Comparison of ENCODE assay signal across 14 cellular contexts in the genomic region with DNA sequence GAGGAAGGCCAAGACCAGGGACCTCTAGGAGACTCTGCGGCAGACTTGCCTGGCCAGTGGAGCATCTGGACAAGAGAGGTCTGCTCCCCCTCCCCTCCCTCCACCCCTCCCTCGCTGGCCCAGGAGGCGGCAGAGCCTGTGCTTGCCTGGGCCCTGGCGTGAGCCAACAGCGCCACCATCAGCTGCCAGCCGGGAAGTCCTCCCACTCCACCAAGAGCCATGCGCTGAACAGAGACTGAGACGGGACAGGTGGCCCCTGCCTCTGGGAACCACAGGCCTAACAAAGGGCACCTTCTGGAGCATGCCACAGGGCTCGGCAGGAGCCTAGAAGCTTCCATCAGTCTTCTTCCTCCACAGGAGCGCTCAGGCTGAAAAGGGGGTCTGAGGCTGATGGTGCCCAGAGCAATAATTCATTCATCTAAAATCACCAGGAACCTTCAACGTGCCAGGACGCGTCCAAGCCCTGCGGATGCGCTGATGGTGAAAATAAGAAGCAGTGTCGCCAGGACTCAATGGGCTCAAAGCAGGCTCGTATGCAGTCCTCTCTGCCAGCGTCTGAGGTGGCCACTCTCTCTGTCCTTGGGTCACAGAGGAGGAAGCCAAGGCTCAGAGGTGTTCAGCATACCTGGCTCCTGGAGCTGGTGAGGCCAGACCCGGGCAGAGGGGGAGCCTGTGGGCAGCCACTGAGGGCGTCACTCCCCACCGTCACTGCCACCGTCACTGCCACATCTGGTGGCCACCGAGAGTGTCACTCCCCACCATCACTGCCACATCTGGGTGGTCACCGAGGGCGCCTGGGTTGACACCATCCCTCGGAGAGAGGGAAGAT.
DNase-seq lines count a peak whose midpoint lies in the region; ATAC-seq and TF ChIP-seq lines count a peak whose summit lies in the region.
"Had no signal": no experiment of that assay in that cellular context is flagged by ENCODE, and none has a peak within 500 bp of the region (broad histone marks: within the 10 kb centered on the region; RNA-seq: fewer than 3 reads in every experiment).

No MANE protein-coding gene starts in this region.

- H3K4me3 ChIP-seq in DND-41 (ENCODE audit: low read depth in 1 of 2, low read length in 2 of 2) (no peak overlapping the region), PC-3 (ENCODE audit: low read length) (no peak overlapping the region), heart left ventricle (no peak overlapping the region)
- H3K4me3 ChIP-seq: esophagus squamous epithelium had no signal

- POLR2A ChIA-PET in PC-3 (lab: Charles Lee; ENCODE audit: unreplicated experiment), result no interaction called here

- H3K36me3 Mint-ChIP-seq in H9 (ENCODE audit: insufficient read depth in 1 of 3, low read depth in 3 of 3), result peaks cover 5 to 6% (median 6%) of the 10 kb centered on the region in 3 experiments; a peak in 6 of 7 replicates

- no peak overlapping the region for H2BK15ac ChIP-seq in H9 (ENCODE audit: low read depth, low read length)

- H3K4me1 ChIP-seq in DND-41 (ENCODE audit: insufficient read depth, low read length) (no peaks in the 10 kb centered on the region), H9 (ENCODE audit: insufficient read depth, low read length) (peaks cover 9% of the 10 kb centered on the region; the same call in 1 of the 2 replicates), PC-3 (ENCODE audit: insufficient read depth, low read length) (no peaks in the 10 kb centered on the region), heart left ventricle (no peaks in the 10 kb centered on the region)
- H3K4me1 ChIP-seq: esophagus squamous epithelium had no signal

- H2BK120ac ChIP-seq in H9 (ENCODE audit: low read depth, low read length, poor library complexity, severe bottlenecking), result no peak overlapping the region

- H3K27me3 Mint-ChIP-seq in H9 (ENCODE audit: low read depth), result peaks cover 8% of the 10 kb centered on the region

- H2AFZ ChIP-seq in DND-41 (ENCODE audit: low read depth, low read length), result no peak overlapping the region
- H2AFZ ChIP-seq in H9 (ENCODE audit: low read length), result no peak overlapping the region
- H2AFZ ChIP-seq in PC-3 (ENCODE audit: low read length), result no peak overlapping the region

- H3K23me2 ChIP-seq in H9 (ENCODE audit: insufficient read length, low read depth, low read length, poor library complexity, severe bottlenecking), result no peaks in the 10 kb centered on the region

- H3K9me3 ChIP-seq in DND-41 (ENCODE audit: insufficient read depth, low read length, severe bottlenecking) (no peaks in the 10 kb centered on the region), H9 (ENCODE audit: control insufficient read depth, low read depth, low read length) (no peaks in the 10 kb centered on the region), PC-3 (ENCODE audit: low read length) (no peaks in the 10 kb centered on the region), heart left ventricle (no peaks in the 10 kb centered on the region)
- H3K9me3 ChIP-seq: esophagus squamous epithelium had no signal

- H2BK20ac ChIP-seq in H9 (ENCODE audit: low read depth, low read length, poor library complexity, severe bottlenecking), result no peak overlapping the region

- CTCF ChIA-PET in PC-3 (lab: Charles Lee), result no interaction called here

- H3K79me1 ChIP-seq in H9 (ENCODE audit: insufficient read depth, low read depth, low read length, poor library complexity, severe bottlenecking), result no peaks in the 10 kb centered on the region

- no peak overlapping the region for H3K4me3 Mint-ChIP-seq in H9
- H3K4me3 Mint-ChIP-seq: central memory CD8-positive, alpha-beta T cell had no signal

- H3K14ac ChIP-seq in H9 (ENCODE audit: insufficient read depth, low read length), result no peak overlapping the region

- H3K79me2 ChIP-seq in DND-41 (ENCODE audit: insufficient read depth, low read length) (no peaks in the 10 kb centered on the region), H9 (ENCODE audit: insufficient read depth, low read length) (no peaks in the 10 kb centered on the region), PC-3 (ENCODE audit: low read length) (no peaks in the 10 kb centered on the region)

- H3K4ac ChIP-seq in H9 (ENCODE audit: low read depth, low read length), result no peak overlapping the region

- TF ChIP-seq POLR2A in heart left ventricle (IDR thresholded peaks at IDR 0.05), result no peak

- H3K9me2 ChIP-seq in PC-3 (replicated peaks; ENCODE audit: low read length), result no peaks in the 10 kb centered on the region

- DNase-seq in DND-41 (no peak), H9 (peak; percentile 95), PC-3 (no peak), iPS-NIHi7 (ENCODE audit: extremely low spot score) (peak; percentile 94), ACHN (no peak), heart left ventricle (no peak)
- DNase-seq: activated CD8-positive, alpha-beta memory T cell treated with anti-CD3 and anti-CD28 coated beads for 24 hours; activated naive CD4-positive, alpha-beta T cell treated with anti-CD3 and anti-CD28 coated beads, Interleukin-2, amount 50 U/mL, for 16 hours; esophagus squamous epithelium; NK-92 treated with Interleukin-12 subunit alpha and Interleukin-12 subunit beta, amount 100 ng/mL, for 24 hours had no signal

- intact Hi-C loops in PC-3 (cut with micrococcal nuclease), result no loop called here
- intact Hi-C loops in heart left ventricle (cut with DNase I), result no loop called here

- H3K27ac ChIP-seq in DND-41 (ENCODE audit: low read length) (no peak overlapping the region), H9 (ENCODE audit: insufficient read length, low read depth, low read length) (no peak overlapping the region), PC-3 (ENCODE audit: low read length) (no peak overlapping the region), heart left ventricle (no peak overlapping the region)
- H3K27ac ChIP-seq: esophagus squamous epithelium had no signal

- no peak overlapping the region for H2BK12ac ChIP-seq in H9 (ENCODE audit: insufficient read length, low read depth, low read length)

- no peak overlapping the region for H3K56ac ChIP-seq in H9 (ENCODE audit: insufficient read length, low read depth, low read length)

- in situ Hi-C loops in ACHN (cut with HindIII; ENCODE audit: low pct_ligation_motif_present, low pct_unique_long_range_greater_than_20kb, low sequenced_read_pairs), result no loop called here

- H4K20me1 ChIP-seq in DND-41 (ENCODE audit: insufficient read depth, low read length) (no peaks in the 10 kb centered on the region), H9 (ENCODE audit: control insufficient read depth, insufficient read depth, insufficient read length) (no peaks in the 10 kb centered on the region), PC-3 (ENCODE audit: low read length) (no peaks in the 10 kb centered on the region)

- H2AK5ac ChIP-seq in H9 (ENCODE audit: insufficient read length, low read length), result no peak overlapping the region

- peak; percentile 38 for TF ChIP-seq CTCF in DND-41 (IDR thresholded peaks at IDR 0.05; ENCODE audit: borderline replicate concordance, extremely low read depth, low read length, poor library complexity, severe bottlenecking)
- TF ChIP-seq CTCF in H9 (conservative IDR thresholded peaks at IDR 0.05), result peak; percentile 91
- peak; percentile 32; the same call in 1 of the 2 replicates for TF ChIP-seq CTCF in PC-3 (conservative IDR thresholded peaks at IDR 0.05; ENCODE audit: low read depth, low read length)
- TF ChIP-seq CTCF in heart left ventricle (IDR thresholded peaks at IDR 0.05), result no peak

- H3K4me1 Mint-ChIP-seq in H9, result peaks cover 42 to 49% of the 10 kb centered on the region in 2 experiments
- H3K4me1 Mint-ChIP-seq: central memory CD8-positive, alpha-beta T cell had no signal

- no peak overlapping the region for H4K5ac ChIP-seq in H9 (ENCODE audit: insufficient read length, low read depth, low read length)

- H3K9me3 Mint-ChIP-seq in H9, result peaks cover 6% of the 10 kb centered on the region in 2 experiments; a peak in 4 of 5 replicates

- no TSS peak for BruUV-seq in PC-3 (replicated peaks; lab: Mats Ljungman, UMichigan)

- H3K27me3 ChIP-seq in DND-41 (ENCODE audit: insufficient read depth, low read length, poor library complexity), result no peaks in the 10 kb centered on the region
- H3K27me3 ChIP-seq in H9 (ENCODE audit: insufficient read depth, low read length), result no peaks in the 10 kb centered on the region
- peaks cover 46% of the 10 kb centered on the region for H3K27me3 ChIP-seq in PC-3 (ENCODE audit: low read length)
- H3K27me3 ChIP-seq in heart left ventricle, result peaks cover 0 to 47% (median 14%) of the 10 kb centered on the region in 9 donors

- H3T11ph ChIP-seq in H9 (ENCODE audit: low read length), result no peak overlapping the region

- H3F3A ChIP-seq in PC-3 (ENCODE audit: low read length, unreplicated experiment), result no peaks in the 10 kb centered on the region

- H2BK5ac ChIP-seq in H9 (ENCODE audit: insufficient read length, low read length), result no peak overlapping the region

- H3K9ac ChIP-seq in DND-41 (ENCODE audit: low read depth, low read length) (no peak overlapping the region), H9 (ENCODE audit: extremely low read depth, insufficient read length, low read length) (no peak overlapping the region), PC-3 (ENCODE audit: low read length) (no peak overlapping the region)

- H3K27ac Mint-ChIP-seq in H9, result peak overlapping the region; percentile 32 to 95 (median 57); a peak in 2 of 7 replicates

- no peak overlapping the region for H4K91ac ChIP-seq in H9 (ENCODE audit: insufficient read length, low read depth, low read length)

- H3K4me2 ChIP-seq in DND-41 (ENCODE audit: insufficient read depth, low read length) (no peak overlapping the region), H9 (ENCODE audit: insufficient read depth, insufficient read length, low read length) (no peak overlapping the region), PC-3 (ENCODE audit: low read length) (no peak overlapping the region)

- H3K36me3 ChIP-seq in DND-41 (ENCODE audit: insufficient read depth, low read length) (no peaks in the 10 kb centered on the region), PC-3 (ENCODE audit: low read depth, low read length) (no peaks in the 10 kb centered on the region), heart left ventricle (no peaks in the 10 kb centered on the region)
- H3K36me3 ChIP-seq: esophagus squamous epithelium had no signal

- no peak for ATAC-seq in DND-41 (ENCODE audit: insufficient read depth, low read depth)
- no peak for ATAC-seq in PC-3
- ATAC-seq in esophagus mucosa, result no peak
- ATAC-seq in HG03135 (IDR thresholded peaks at IDR 0.05; ENCODE audit: unreplicated experiment), result no peak
- no peak for ATAC-seq in heart left ventricle
- ATAC-seq: sciatic nerve had no signal

- H3K18ac ChIP-seq in H9 (ENCODE audit: insufficient read length, low read depth, low read length), result no peak overlapping the region

- H3K23ac ChIP-seq in H9 (ENCODE audit: insufficient read length, low read depth, low read length), result no peak overlapping the region

- no CpG with 5 or more reads among the region's 26 CpGs for WGBS in H9 (ENCODE audit: extremely low coverage, insufficient read length, low lambda C conversion rate)
- 44 to 51% (median 49%) methylated on average over 21 to 26 of the region's 26 CpGs for WGBS in heart left ventricle, 4 donors

- no peak overlapping the region for H4K8ac ChIP-seq in H9 (replicated peaks; ENCODE audit: insufficient read length, low read depth, low read length)

Comparison
In these comparisons a context has a peak if more than half of its experiments do, and no peak if none do; other contexts are left out.
1. DNase-seq: peak in H9 (single experiment) and iPS-NIHi7 (single experiment); none in DND-41 (single experiment), PC-3 (single experiment), ACHN (single experiment) and heart left ventricle (0 of 5).
2. CTCF ChIP-seq: peak in DND-41 (single experiment), H9 (single experiment) and PC-3 (single experiment); none in heart left ventricle (0 of 12).